In genomic region chr6:137646506-137646905, GRCh38 we compare ENCODE assay signal across 16 cellular contexts.
"Had no signal": no experiment of that assay in that cellular context is flagged by ENCODE, and none has a peak within 500 bp of the region (broad histone marks: within the 10 kb centered on the region; RNA-seq: fewer than 3 reads in every experiment).

No MANE protein-coding gene starts in this region.

- DNase-seq: effector memory CD8-positive, alpha-beta T cell; immature natural killer cell; left ventricle myocardium inferior; lower lobe of right lung; nucleus accumbens; right cardiac atrium; small intestine; stimulated activated CD4-positive, alpha-beta T cell treated with anti-CD3 and anti-CD28 coated beads, Interleukin-12 subunit alpha, Interleukin-12 subunit beta, amount 100 ng/mL, for 4 hours; stimulated activated naive CD4-positive, alpha-beta T cell; stomach; trophoblast cell had no signal

- H3K27ac ChIP-seq: epithelial cell of prostate, esophagus muscularis mucosa, left ventricle myocardium inferior, lower lobe of right lung, neural progenitor cell, pancreas, stomach had no signal

- H3K4me3 ChIP-seq: esophagus muscularis mucosa, left ventricle myocardium inferior, lower lobe of right lung, neural progenitor cell, pancreas, stomach had no signal

- ATAC-seq: effector memory CD8-positive, alpha-beta T cell; lower lobe of right lung; natural killer cell treated with Interleukin-12 subunit alpha and Interleukin-12 subunit beta and Interleukin-15 and Interleukin-18, amount 100 ng/mL, for 72 hours; pancreas; right cardiac atrium had no signal
